In the genomic region with DNA sequence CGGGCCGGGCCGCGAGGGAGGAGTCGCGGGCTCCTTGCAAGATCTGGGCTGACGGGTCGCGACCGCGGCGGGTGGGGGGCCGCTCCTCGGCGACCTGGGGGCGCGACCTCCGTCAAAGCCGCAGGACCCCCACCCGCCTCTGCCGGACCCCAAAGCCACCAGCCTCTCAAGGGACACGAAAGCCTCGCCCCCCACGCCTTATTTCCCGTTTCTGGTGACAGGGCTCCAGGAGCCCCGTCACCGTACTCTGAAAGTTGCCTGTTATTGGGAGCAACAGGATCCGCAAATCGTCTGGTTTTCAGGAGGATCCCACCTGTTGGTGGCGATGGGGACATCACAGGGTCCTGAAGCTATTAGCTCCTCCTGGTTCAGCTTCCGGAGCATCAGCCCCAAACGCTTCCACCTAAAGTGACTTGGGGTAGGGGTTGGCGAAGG, we compare ENCODE assay signal across 1 cellular context.
TF ChIP-seq lines count a peak whose summit lies in the region.

No MANE protein-coding gene starts in this region.

TF ChIP-seq in HepG2, 621 proteins besides CTCF, POLR2A, EP300 and RAD21 (continues in another document):
- TF ChIP-seq RBM39 (IDR thresholded peaks at IDR 0.05; ENCODE audit: low read depth, low read length, poor library complexity, severe bottlenecking) (no peak), ZNF367 (CRISPR knock-in tag; IDR thresholded peaks at IDR 0.05; ENCODE audit: borderline replicate concordance) (no peak), AGO2 (optimal IDR thresholded peaks at IDR 0.05; ENCODE audit: low read depth, low read length) (peak; percentile 74), RERE (CRISPR knock-in tag; IDR thresholded peaks at IDR 0.05; ENCODE audit: low read depth) (no peak), HOXA7 (CRISPR knock-in tag; IDR thresholded peaks at IDR 0.05) (no peak), POLR2G (IDR thresholded peaks at IDR 0.05; ENCODE audit: low read depth, low read length) (0 out of 2 replicates have a peak, but pooled peaks have one; percentile 11), HOXA9 (CRISPR knock-in tag; IDR thresholded peaks at IDR 0.05; ENCODE audit: borderline replicate concordance) (no peak), ZFX (CRISPR knock-in tag; IDR thresholded peaks at IDR 0.05; ENCODE audit: low read depth) (no peak), ZFP82 (CRISPR knock-in tag; IDR thresholded peaks at IDR 0.05; ENCODE audit: borderline replicate concordance) (0 out of 2 replicates have a peak, but pooled peaks have one; percentile 23), GLMP (CRISPR knock-in tag; IDR thresholded peaks at IDR 0.05; ENCODE audit: borderline replicate concordance) (no peak), HMG20B (CRISPR knock-in tag; conservative IDR thresholded peaks at IDR 0.05) (no peak), ZNF747 (CRISPR knock-in tag; IDR thresholded peaks at IDR 0.05; ENCODE audit: borderline replicate concordance) (no peak), KDM6A (CRISPR knock-in tag; IDR thresholded peaks at IDR 0.05; ENCODE audit: low read depth) (no peak), ZSCAN21 (CRISPR knock-in tag; IDR thresholded peaks at IDR 0.05; ENCODE audit: borderline replicate concordance) (no peak), ZNF44 (CRISPR knock-in tag; IDR thresholded peaks at IDR 0.05) (no peak), ZNF235 (CRISPR knock-in tag; IDR thresholded peaks at IDR 0.05; ENCODE audit: borderline replicate concordance) (0 out of 2 replicates have a peak, but pooled peaks have one; percentile 60), SMAD3 (CRISPR knock-in tag; IDR thresholded peaks at IDR 0.05) (no peak; the same call in 1 of the 2 replicates), RORA (CRISPR knock-in tag; IDR thresholded peaks at IDR 0.05) (no peak), ZNF292 (CRISPR knock-in tag; IDR thresholded peaks at IDR 0.05; ENCODE audit: borderline replicate concordance, low read depth) (no peak), CBX5 (CRISPR knock-in tag; IDR thresholded peaks at IDR 0.05; ENCODE audit: borderline replicate concordance) (no peak), ZNF33B (CRISPR knock-in tag; IDR thresholded peaks at IDR 0.05) (no peak), ZNF136 (CRISPR knock-in tag; IDR thresholded peaks at IDR 0.05; ENCODE audit: low read depth) (no peak), SUZ12 (IDR thresholded peaks at IDR 0.05; ENCODE audit: low read depth, low read length) (no peak), FOXJ3 (CRISPR knock-in tag; IDR thresholded peaks at IDR 0.05; ENCODE audit: borderline replicate concordance) (no peak), SMC3 (IDR thresholded peaks at IDR 0.05; ENCODE audit: low read length) (no peak), SRSF4 (IDR thresholded peaks at IDR 0.05; ENCODE audit: low read depth, low read length, poor library complexity, severe bottlenecking) (no peak), IKZF4 (CRISPR knock-in tag; IDR thresholded peaks at IDR 0.05; ENCODE audit: borderline replicate concordance, low read depth, not compliant biosample characterization) (peak; percentile 4), ONECUT2 (CRISPR knock-in tag; IDR thresholded peaks at IDR 0.05) (no peak), HDAC2 (CRISPR knock-in tag; IDR thresholded peaks at IDR 0.05) (no peak), PRMT3 (CRISPR knock-in tag; IDR thresholded peaks at IDR 0.05; ENCODE audit: borderline replicate concordance, low read depth) (no peak), SMARCC2 (IDR thresholded peaks at IDR 0.05) (no peak), ZNF790 (CRISPR knock-in tag; IDR thresholded peaks at IDR 0.05; ENCODE audit: borderline replicate concordance) (no peak; the same call in 1 of the 2 replicates), ZNF17 (CRISPR knock-in tag; IDR thresholded peaks at IDR 0.05) (no peak), YEATS4 (CRISPR knock-in tag; IDR thresholded peaks at IDR 0.05; ENCODE audit: borderline replicate concordance) (no peak; the same call in 1 of the 2 replicates), KLF13 (CRISPR knock-in tag; IDR thresholded peaks at IDR 0.05) (no peak), BRCA1 (CRISPR knock-in tag; IDR thresholded peaks at IDR 0.05) (no peak), NFE2 (CRISPR knock-in tag; IDR thresholded peaks at IDR 0.05) (no peak), ZKSCAN1 (IDR thresholded peaks at IDR 0.05; ENCODE audit: low read length) (no peak), DMAP1 (CRISPR knock-in tag; IDR thresholded peaks at IDR 0.05) (0 out of 2 replicates have a peak, but pooled peaks have one; percentile 6), SMAD9 (CRISPR knock-in tag; IDR thresholded peaks at IDR 0.05) (no peak), MIER3 (CRISPR knock-in tag; IDR thresholded peaks at IDR 0.05; ENCODE audit: borderline replicate concordance) (no peak), ZNF891 (CRISPR knock-in tag; IDR thresholded peaks at IDR 0.05) (no peak), ZNF138 (CRISPR knock-in tag; IDR thresholded peaks at IDR 0.05; ENCODE audit: low read depth) (no peak), ZBTB7B (CRISPR knock-in tag; IDR thresholded peaks at IDR 0.05) (peak; percentile 69), TRIM22 (IDR thresholded peaks at IDR 0.05) (no peak), SRSF1 (optimal IDR thresholded peaks at IDR 0.05; ENCODE audit: low read depth, low read length) (peak; percentile 81)
- TF ChIP-seq, protein P1, sequence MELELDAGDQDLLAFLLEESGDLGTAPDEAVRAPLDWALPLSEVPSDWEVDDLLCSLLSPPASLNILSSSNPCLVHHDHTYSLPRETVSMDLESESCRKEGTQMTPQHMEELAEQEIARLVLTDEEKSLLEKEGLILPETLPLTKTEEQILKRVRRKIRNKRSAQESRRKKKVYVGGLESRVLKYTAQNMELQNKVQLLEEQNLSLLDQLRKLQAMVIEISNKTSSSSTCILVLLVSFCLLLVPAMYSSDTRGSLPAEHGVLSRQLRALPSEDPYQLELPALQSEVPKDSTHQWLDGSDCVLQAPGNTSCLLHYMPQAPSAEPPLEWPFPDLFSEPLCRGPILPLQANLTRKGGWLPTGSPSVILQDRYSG (CRISPR knock-in tag; IDR thresholded peaks at IDR 0.05) = no peak
- TF ChIP-seq, protein P2, sequence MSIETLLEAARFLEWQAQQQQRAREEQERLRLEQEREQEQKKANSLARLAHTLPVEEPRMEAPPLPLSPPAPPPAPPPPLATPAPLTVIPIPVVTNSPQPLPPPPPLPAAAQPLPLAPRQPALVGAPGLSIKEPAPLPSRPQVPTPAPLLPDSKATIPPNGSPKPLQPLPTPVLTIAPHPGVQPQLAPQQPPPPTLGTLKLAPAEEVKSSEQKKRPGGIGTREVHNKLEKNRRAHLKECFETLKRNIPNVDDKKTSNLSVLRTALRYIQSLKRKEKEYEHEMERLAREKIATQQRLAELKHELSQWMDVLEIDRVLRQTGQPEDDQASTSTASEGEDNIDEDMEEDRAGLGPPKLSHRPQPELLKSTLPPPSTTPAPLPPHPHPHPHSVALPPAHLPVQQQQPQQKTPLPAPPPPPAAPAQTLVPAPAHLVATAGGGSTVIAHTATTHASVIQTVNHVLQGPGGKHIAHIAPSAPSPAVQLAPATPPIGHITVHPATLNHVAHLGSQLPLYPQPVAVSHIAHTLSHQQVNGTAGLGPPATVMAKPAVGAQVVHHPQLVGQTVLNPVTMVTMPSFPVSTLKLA (IDR thresholded peaks at IDR 0.05) = no peak
- TF ChIP-seq, protein P3, sequence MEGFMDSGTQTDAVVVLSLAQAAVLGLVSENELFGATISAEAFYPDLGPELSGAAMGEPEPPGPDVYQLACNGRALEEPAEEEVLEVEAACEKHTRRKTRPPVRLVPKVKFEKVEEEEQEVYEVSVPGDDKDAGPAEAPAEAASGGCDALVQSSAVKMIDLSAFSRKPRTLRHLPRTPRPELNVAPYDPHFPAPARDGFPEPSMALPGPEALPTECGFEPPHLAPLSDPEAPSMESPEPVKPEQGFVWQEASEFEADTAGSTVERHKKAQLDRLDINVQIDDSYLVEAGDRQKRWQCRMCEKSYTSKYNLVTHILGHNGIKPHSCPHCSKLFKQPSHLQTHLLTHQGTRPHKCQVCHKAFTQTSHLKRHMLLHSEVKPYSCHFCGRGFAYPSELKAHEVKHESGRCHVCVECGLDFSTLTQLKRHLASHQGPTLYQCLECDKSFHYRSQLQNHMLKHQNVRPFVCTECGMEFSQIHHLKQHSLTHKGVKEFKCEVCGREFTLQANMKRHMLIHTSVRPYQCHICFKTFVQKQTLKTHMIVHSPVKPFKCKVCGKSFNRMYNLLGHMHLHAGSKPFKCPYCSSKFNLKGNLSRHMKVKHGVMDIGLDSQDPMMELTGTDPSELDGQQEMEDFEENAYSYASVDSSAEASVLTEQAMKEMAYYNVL (CRISPR knock-in tag; IDR thresholded peaks at IDR 0.05; ENCODE audit: borderline replicate concordance) = 0 out of 2 replicates have a peak, but pooled peaks have one; percentile 44
- TF ChIP-seq, protein P4, sequence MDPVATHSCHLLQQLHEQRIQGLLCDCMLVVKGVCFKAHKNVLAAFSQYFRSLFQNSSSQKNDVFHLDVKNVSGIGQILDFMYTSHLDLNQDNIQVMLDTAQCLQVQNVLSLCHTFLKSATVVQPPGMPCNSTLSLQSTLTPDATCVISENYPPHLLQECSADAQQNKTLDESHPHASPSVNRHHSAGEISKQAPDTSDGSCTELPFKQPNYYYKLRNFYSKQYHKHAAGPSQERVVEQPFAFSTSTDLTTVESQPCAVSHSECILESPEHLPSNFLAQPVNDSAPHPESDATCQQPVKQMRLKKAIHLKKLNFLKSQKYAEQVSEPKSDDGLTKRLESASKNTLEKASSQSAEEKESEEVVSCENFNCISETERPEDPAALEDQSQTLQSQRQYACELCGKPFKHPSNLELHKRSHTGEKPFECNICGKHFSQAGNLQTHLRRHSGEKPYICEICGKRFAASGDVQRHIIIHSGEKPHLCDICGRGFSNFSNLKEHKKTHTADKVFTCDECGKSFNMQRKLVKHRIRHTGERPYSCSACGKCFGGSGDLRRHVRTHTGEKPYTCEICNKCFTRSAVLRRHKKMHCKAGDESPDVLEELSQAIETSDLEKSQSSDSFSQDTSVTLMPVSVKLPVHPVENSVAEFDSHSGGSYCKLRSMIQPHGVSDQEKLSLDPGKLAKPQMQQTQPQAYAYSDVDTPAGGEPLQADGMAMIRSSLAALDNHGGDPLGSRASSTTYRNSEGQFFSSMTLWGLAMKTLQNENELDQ (CRISPR knock-in tag; IDR thresholded peaks at IDR 0.05; ENCODE audit: borderline replicate concordance) = no peak
- TF ChIP-seq, protein P5, sequence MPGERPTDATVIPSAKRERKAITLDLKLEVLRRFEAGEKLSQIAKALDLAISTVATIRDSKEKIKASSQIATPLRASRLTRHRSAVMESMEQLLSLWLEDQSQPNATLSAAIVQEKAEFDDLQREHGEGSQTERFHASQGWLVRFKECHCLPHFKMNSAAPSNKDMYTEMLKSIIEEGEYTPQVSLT (CRISPR knock-in tag; IDR thresholded peaks at IDR 0.05; ENCODE audit: borderline replicate concordance, low read depth) = no peak
- TF ChIP-seq, protein P6, sequence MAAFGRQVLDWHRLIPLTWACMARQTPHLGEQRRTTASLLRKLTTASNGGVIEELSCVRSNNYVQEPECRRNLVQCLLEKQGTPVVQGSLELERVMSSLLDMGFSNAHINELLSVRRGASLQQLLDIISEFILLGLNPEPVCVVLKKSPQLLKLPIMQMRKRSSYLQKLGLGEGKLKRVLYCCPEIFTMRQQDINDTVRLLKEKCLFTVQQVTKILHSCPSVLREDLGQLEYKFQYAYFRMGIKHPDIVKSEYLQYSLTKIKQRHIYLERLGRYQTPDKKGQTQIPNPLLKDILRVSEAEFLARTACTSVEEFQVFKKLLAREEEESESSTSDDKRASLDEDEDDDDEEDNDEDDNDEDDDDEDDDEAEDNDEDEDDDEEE (CRISPR knock-in tag; IDR thresholded peaks at IDR 0.05) = no peak
